In the genomic region with DNA sequence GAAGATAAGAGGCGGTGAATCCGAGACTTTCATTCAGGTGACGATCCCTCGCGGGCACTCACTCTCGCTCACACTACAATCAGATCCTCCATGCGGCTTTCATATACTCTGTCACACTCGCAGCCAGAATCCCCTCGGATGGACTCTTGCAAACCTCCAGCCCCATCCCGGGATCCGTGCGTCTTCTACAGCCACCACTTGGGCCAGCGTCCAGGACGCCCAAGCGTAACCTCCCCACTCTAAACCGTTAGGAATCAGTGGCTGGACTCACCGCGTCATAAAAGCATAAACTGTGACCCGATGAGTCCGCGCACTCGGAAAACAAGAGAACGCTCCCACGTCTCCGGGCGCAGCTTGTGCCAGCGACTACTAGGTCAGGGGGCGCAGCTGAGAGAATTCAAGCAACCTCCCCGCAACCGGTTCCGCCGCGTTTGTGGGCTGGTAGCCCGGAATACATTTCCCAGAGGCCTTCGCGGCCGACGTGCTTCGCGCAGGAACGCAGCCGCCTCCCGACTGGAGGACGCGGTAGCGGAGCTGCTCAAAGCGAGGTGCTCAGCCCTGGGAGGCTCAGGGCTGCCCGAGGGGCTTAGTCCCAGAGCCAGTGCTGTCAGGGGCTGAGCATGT, we compare ENCODE assay signal across 8 cellular contexts.
DNase-seq lines count a peak whose midpoint lies in the region; ATAC-seq and TF ChIP-seq lines count a peak whose summit lies in the region.

No MANE protein-coding gene starts in this region.

- DNase-seq in RWPE1 (ENCODE audit: low spot score) (peak; percentile 10), foreskin fibroblast (peak; percentile 87 to 96), nephron progenitor cell (peak; percentile 66)
- peak; percentile 67 for DNase-seq in activated gamma-delta T cell treated with anti-CD3 and anti-CD28 coated beads, Interleukin-2, amount 50 U/mL, for 16 hours (ENCODE audit: low read depth)

- peak; percentile 97 for ATAC-seq in stimulated activated memory B cell treated with anti-CD40 and anti-IgM and Interleukin-4, amounts not matched to agents 10 μg/mL and 1 μg/mL and 100 μg/mL, for 72 hours
- no peak for ATAC-seq in GM18520 (IDR thresholded peaks at IDR 0.05; ENCODE audit: unreplicated experiment)
- no peak for ATAC-seq in HG02884 (IDR thresholded peaks at IDR 0.05; ENCODE audit: unreplicated experiment)

- peak overlapping the region; percentile 93 for H3K4me3 Mint-ChIP-seq in nephron progenitor cell
- peak overlapping the region; percentile 97 for H3K4me3 Mint-ChIP-seq in stimulated activated memory B cell treated with anti-CD40 and anti-IgM and Interleukin-4, amounts not matched to agents 10 μg/mL and 1 μg/mL and 100 μg/mL, for 72 hours

- CTCF ChIA-PET in RWPE1 (lab: Yijun Ruan, JAX) = no interaction called here

- TF ChIP-seq POLR2A in GM18526 (IDR thresholded peaks at IDR 0.05; ENCODE audit: extremely low read depth, insufficient read length) = peak; percentile 47

- TF ChIP-seq CTCF in RWPE1 (conservative IDR thresholded peaks at IDR 0.05; ENCODE audit: low read depth) (no peak), foreskin fibroblast (IDR thresholded peaks at IDR 0.05; ENCODE audit: low read depth, low read length) (no peak), nephron progenitor cell (IDR thresholded peaks at IDR 0.05) (no peak)

- peak overlapping the region; percentile 64 to 78 for H3K4me3 ChIP-seq in foreskin fibroblast (ENCODE audit: low read depth in 1 of 2, low read length in 2 of 2)

- H3K27me3 Mint-ChIP-seq in nephron progenitor cell (ENCODE audit: low read depth, poor library complexity) = peaks cover 5% of the 10 kb centered on the region
- no peaks in the 10 kb centered on the region for H3K27me3 Mint-ChIP-seq in stimulated activated memory B cell treated with anti-CD40 and anti-IgM and Interleukin-4, amounts not matched to agents 10 μg/mL and 1 μg/mL and 100 μg/mL, for 72 hours

- H3K4me1 Mint-ChIP-seq in nephron progenitor cell = peaks cover 9% of the 10 kb centered on the region
- peaks cover 6% of the 10 kb centered on the region for H3K4me1 Mint-ChIP-seq in stimulated activated memory B cell treated with anti-CD40 and anti-IgM and Interleukin-4, amounts not matched to agents 10 μg/mL and 1 μg/mL and 100 μg/mL, for 72 hours

- H3K27ac ChIP-seq in RWPE1 = no peak overlapping the region

- H3K27ac Mint-ChIP-seq in nephron progenitor cell = peak overlapping the region; percentile 87
- H3K27ac Mint-ChIP-seq in stimulated activated memory B cell treated with anti-CD40 and anti-IgM and Interleukin-4, amounts not matched to agents 10 μg/mL and 1 μg/mL and 100 μg/mL, for 72 hours = peak overlapping the region; percentile 97

- POLR2A ChIA-PET in RWPE1 (lab: Yijun Ruan, JAX; ENCODE audit: low non-redundant PET) = no interaction called here

- peaks cover 65% of the 10 kb centered on the region for H3K36me3 Mint-ChIP-seq in nephron progenitor cell (ENCODE audit: low read depth)
- H3K36me3 Mint-ChIP-seq in stimulated activated memory B cell treated with anti-CD40 and anti-IgM and Interleukin-4, amounts not matched to agents 10 μg/mL and 1 μg/mL and 100 μg/mL, for 72 hours = peaks cover 13% of the 10 kb centered on the region

- peaks cover 73% of the 10 kb centered on the region for H3K9me3 Mint-ChIP-seq in nephron progenitor cell
- peaks cover 7% of the 10 kb centered on the region for H3K9me3 Mint-ChIP-seq in stimulated activated memory B cell treated with anti-CD40 and anti-IgM and Interleukin-4, amounts not matched to agents 10 μg/mL and 1 μg/mL and 100 μg/mL, for 72 hours

Comparison
In these comparisons a context has a peak if more than half of its experiments do, and no peak if none do; other contexts are left out.
1. DNase-seq: peak in every context shown above with its lines; median percentile 92 in foreskin fibroblast; 67 in activated gamma-delta T cell treated with anti-CD3 and anti-CD28 coated beads, Interleukin-2, amount 50 U/mL, for 16 hours; 66 in nephron progenitor cell; 10 in RWPE1.